ENCODE assay signal across 8 cellular contexts in genomic region chr10:99532687-99533495, GRCh38.
DNase-seq lines count a peak whose midpoint lies in the region; ATAC-seq and TF ChIP-seq lines count a peak whose summit lies in the region.

Gene NKX2-3 (plus strand): TSS chr10:99532942. CDS start chr10:99533132, 190 bp downstream.

- ATAC-seq in HG03469 (IDR thresholded peaks at IDR 0.05; ENCODE audit: unreplicated experiment) (peak; percentile 50), HG03460 (IDR thresholded peaks at IDR 0.05; ENCODE audit: unreplicated experiment) (no peak)

- DNase-seq in GM12865 (ENCODE audit: low read depth), result peak; percentile 68
- peak; percentile 70 for DNase-seq in activated T-cell treated with anti-CD3 and anti-CD28 coated beads for 48 hours (ENCODE audit: low read depth)
- peak; percentile 78 for DNase-seq in iPS-NIHi7 (ENCODE audit: extremely low spot score)
- DNase-seq in stimulated activated CD4-positive, alpha-beta T cell treated with anti-CD3 and anti-CD28 coated beads, TNF-alpha, amount 100 ng/mL, for 4 hours (ENCODE audit: low read depth in 3 of 3), result peak in 2 of 3 experiments; percentile 5 to 22
- DNase-seq in DMS79 (lab: John Stamatoyannopoulos, UW), result no peak
- DNase-seq in NK-92 treated with Interleukin-12 subunit alpha and Interleukin-12 subunit beta, amount 100 ng/mL, for 24 hours (lab: John Stamatoyannopoulos, UW), result no peak

- TF ChIP-seq CTCF in GM12865 (IDR thresholded peaks at IDR 0.05; ENCODE audit: insufficient read depth, low read depth, low read length, missing control alignments), result no peak

- H3K4me3 ChIP-seq in GM12865 (ENCODE audit: low read depth, low read length), result no peak within 1 kb of the TSS

Comparison
In these comparisons a context has a peak if more than half of its experiments do, and no peak if none do; other contexts are left out.
1. DNase-seq: peak in GM12865 (single experiment), activated T-cell treated with anti-CD3 and anti-CD28 coated beads for 48 hours (single experiment), iPS-NIHi7 (single experiment) and stimulated activated CD4-positive, alpha-beta T cell treated with anti-CD3 and anti-CD28 coated beads, TNF-alpha, amount 100 ng/mL, for 4 hours (2 of 3); none in DMS79 (single experiment) and NK-92 treated with Interleukin-12 subunit alpha and Interleukin-12 subunit beta, amount 100 ng/mL, for 24 hours (single experiment).